In the genomic region with DNA sequence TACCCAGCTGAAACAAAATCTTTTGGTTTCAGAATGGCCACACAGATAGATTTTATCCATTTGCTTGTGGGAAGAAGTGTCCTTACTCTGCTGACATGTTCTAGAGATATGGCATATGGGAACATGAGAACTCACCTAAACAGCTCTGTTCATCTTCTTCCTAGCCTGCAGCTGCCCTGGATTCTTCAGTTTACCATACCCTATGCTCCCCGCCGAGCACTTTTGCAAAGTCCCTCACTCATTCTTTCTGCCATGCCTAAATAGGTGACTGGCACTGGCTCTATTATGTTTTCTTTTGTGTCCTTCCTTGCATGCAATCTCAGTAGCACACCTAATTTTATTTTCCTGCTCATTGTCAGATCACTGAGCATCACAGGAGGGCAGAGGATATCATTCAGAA, we compare ENCODE assay signal across 1 cellular context.
TF ChIP-seq lines count a peak whose summit lies in the region.

No MANE protein-coding gene starts in this region.

TF ChIP-seq in GM23338, 12 proteins besides CTCF, POLR2A, EP300 and RAD21 (continued from another document):
- no peak for TF ChIP-seq NANOG (IDR thresholded peaks at IDR 0.05; ENCODE audit: borderline replicate concordance)
- TF ChIP-seq POLR2AphosphoS5 (IDR thresholded peaks at IDR 0.05; ENCODE audit: low read depth), result no peak
- no peak for TF ChIP-seq CREB1 (CRISPR knock-in tag; IDR thresholded peaks at IDR 0.05; ENCODE audit: low read depth)
- TF ChIP-seq, protein P1, sequence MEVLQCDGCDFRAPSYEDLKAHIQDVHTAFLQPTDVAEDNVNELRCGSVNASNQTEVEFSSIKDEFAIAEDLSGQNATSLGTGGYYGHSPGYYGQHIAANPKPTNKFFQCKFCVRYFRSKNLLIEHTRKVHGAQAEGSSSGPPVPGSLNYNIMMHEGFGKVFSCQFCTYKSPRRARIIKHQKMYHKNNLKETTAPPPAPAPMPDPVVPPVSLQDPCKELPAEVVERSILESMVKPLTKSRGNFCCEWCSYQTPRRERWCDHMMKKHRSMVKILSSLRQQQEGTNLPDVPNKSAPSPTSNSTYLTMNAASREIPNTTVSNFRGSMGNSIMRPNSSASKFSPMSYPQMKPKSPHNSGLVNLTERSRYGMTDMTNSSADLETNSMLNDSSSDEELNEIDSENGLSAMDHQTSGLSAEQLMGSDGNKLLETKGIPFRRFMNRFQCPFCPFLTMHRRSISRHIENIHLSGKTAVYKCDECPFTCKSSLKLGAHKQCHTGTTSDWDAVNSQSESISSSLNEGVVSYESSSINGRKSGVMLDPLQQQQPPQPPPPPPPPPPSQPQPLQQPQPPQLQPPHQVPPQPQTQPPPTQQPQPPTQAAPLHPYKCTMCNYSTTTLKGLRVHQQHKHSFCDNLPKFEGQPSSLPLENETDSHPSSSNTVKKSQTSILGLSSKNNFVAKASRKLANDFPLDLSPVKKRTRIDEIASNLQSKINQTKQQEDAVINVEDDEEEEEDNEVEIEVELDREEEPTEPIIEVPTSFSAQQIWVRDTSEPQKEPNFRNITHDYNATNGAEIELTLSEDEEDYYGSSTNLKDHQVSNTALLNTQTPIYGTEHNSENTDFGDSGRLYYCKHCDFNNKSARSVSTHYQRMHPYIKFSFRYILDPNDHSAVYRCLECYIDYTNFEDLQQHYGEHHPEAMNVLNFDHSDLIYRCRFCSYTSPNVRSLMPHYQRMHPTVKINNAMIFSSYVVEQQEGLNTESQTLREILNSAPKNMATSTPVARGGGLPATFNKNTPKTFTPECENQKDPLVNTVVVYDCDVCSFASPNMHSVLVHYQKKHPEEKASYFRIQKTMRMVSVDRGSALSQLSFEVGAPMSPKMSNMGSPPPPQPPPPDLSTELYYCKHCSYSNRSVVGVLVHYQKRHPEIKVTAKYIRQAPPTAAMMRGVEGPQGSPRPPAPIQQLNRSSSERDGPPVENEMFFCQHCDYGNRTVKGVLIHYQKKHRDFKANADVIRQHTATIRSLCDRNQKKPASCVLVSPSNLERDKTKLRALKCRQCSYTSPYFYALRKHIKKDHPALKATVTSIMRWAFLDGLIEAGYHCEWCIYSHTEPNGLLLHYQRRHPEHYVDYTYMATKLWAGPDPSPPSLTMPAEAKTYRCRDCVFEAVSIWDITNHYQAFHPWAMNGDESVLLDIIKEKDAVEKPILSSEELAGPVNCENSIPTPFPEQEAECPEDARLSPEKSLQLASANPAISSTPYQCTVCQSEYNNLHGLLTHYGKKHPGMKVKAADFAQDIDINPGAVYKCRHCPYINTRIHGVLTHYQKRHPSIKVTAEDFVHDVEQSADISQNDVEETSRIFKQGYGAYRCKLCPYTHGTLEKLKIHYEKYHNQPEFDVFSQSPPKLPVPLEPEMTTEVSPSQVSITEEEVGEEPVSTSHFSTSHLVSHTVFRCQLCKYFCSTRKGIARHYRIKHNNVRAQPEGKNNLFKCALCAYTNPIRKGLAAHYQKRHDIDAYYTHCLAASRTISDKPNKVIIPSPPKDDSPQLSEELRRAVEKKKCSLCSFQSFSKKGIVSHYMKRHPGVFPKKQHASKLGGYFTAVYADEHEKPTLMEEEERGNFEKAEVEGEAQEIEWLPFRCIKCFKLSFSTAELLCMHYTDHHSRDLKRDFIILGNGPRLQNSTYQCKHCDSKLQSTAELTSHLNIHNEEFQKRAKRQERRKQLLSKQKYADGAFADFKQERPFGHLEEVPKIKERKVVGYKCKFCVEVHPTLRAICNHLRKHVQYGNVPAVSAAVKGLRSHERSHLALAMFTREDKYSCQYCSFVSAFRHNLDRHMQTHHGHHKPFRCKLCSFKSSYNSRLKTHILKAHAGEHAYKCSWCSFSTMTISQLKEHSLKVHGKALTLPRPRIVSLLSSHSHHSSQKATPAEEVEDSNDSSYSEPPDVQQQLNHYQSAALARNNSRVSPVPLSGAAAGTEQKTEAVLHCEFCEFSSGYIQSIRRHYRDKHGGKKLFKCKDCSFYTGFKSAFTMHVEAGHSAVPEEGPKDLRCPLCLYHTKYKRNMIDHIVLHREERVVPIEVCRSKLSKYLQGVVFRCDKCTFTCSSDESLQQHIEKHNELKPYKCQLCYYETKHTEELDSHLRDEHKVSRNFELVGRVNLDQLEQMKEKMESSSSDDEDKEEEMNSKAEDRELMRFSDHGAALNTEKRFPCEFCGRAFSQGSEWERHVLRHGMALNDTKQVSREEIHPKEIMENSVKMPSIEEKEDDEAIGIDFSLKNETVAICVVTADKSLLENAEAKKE (CRISPR knock-in tag; IDR thresholded peaks at IDR 0.05), result no peak
- no peak for TF ChIP-seq EZH2phosphoT487 (IDR thresholded peaks at IDR 0.05; ENCODE audit: unreplicated experiment)
- no peak for TF ChIP-seq JUNB (IDR thresholded peaks at IDR 0.05; ENCODE audit: unreplicated experiment)
- TF ChIP-seq, protein P2, sequence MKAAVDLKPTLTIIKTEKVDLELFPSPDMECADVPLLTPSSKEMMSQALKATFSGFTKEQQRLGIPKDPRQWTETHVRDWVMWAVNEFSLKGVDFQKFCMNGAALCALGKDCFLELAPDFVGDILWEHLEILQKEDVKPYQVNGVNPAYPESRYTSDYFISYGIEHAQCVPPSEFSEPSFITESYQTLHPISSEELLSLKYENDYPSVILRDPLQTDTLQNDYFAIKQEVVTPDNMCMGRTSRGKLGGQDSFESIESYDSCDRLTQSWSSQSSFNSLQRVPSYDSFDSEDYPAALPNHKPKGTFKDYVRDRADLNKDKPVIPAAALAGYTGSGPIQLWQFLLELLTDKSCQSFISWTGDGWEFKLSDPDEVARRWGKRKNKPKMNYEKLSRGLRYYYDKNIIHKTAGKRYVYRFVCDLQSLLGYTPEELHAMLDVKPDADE (IDR thresholded peaks at IDR 0.05), result no peak
- TF ChIP-seq STAT1 (IDR thresholded peaks at IDR 0.05; ENCODE audit: unreplicated experiment), result no peak
- no peak for TF ChIP-seq ZNF114 (CRISPR knock-in tag; IDR thresholded peaks at IDR 0.05)
TF ChIP-seq in GM23338: peak in this region for 0.
